Comparison of ENCODE assay signal across 13 cellular contexts in genomic region chr11:71588822-71589545, GRCh38. TPM values are rescaled to one million over a fixed set of nuclear protein-coding genes. Genes with fewer than 3 reads are reported as not detected.
DNase-seq lines count a peak whose midpoint lies in the region; TF ChIP-seq lines count a peak whose summit lies in the region.
"Not testable (repeated sequence)": the region's sequence is repeated elsewhere in the genome, so short reads cannot be mapped to it uniquely, and the experiment has no call there.
"Had no signal": no experiment of that assay in that cellular context is flagged by ENCODE, and none has a peak within 500 bp of the region (broad histone marks: within the 10 kb centered on the region; RNA-seq: fewer than 3 reads in every experiment).

No MANE protein-coding gene starts in this region.

- peak; percentile 37 for TF ChIP-seq CTCF in GM10248 (IDR thresholded peaks at IDR 0.05; ENCODE audit: control extremely low read depth, extremely low read depth, low read depth, missing control alignments)
- TF ChIP-seq CTCF in LNCaP clone FGC (IDR thresholded peaks at IDR 0.05; ENCODE audit: control insufficient read depth, extremely low read depth, insufficient read depth), result 0 out of 2 replicates have a peak, but pooled peaks have one; percentile 17

- H3K4me3 Mint-ChIP-seq in activated naive CD8-positive, alpha-beta T cell treated with anti-CD3 and anti-CD28 coated beads for 36 hours, result not testable (repeated sequence)

- POLR2A ChIA-PET in GM10248 (lab: Yijun Ruan, JAX), result not testable (repeated sequence)

- not testable (repeated sequence) for DNase-seq in GM10248 (ENCODE audit: extremely low spot score); LNCaP clone FGC (ENCODE audit: low read depth)
- DNase-seq in SW 1271 (lab: John Stamatoyannopoulos, UW), result peak; percentile 22 to 25
- peak; percentile 64 for DNase-seq in activated CD8-positive, alpha-beta memory T cell treated with anti-CD3 and anti-CD28 coated beads for 24 hours
- peak; percentile 74 for DNase-seq in activated naive CD8-positive, alpha-beta T cell treated with anti-CD3 and anti-CD28 coated beads for 36 hours
- DNase-seq in iPS DF 4.7 (ENCODE audit: extremely low read depth, low spot score), result peak; percentile 22
- peak; percentile 38 to 43 for DNase-seq in stimulated activated CD4-positive, alpha-beta T cell treated with anti-CD3 and anti-CD28 coated beads, Interleukin-15, amount 100 ng/mL, for 48 hours (ENCODE audit: low read depth in 2 of 2)
- peak; percentile 10 to 58 for DNase-seq in stimulated activated CD8-positive, alpha-beta memory T cell treated with anti-CD3 and anti-CD28 coated beads, Interleukin-7, amount 100 ng/mL, for 48 hours (ENCODE audit: extremely low read depth in 1 of 2, low read depth in 1 of 2)

- H3K4me1 Mint-ChIP-seq in activated naive CD8-positive, alpha-beta T cell treated with anti-CD3 and anti-CD28 coated beads for 36 hours, result not testable (repeated sequence)

- peaks cover 13% of the 10 kb centered on the region for H3K27me3 Mint-ChIP-seq in activated naive CD8-positive, alpha-beta T cell treated with anti-CD3 and anti-CD28 coated beads for 36 hours

- H3K27ac Mint-ChIP-seq in activated naive CD8-positive, alpha-beta T cell treated with anti-CD3 and anti-CD28 coated beads for 36 hours, result not testable (repeated sequence)

- not testable (repeated sequence) for H3K4me3 ChIP-seq in LNCaP clone FGC (ENCODE audit: low read depth, low read length)

- CTCF ChIA-PET in GM10248 (lab: Yijun Ruan, JAX), result interaction anchor here (1.4 to 1.5 kb wide), 2 partner anchors 9 to 13 kb away, joined by 4 to 9 read pairs; no protein-coding TSS in a partner anchor

- not testable (repeated sequence) for H3K36me3 Mint-ChIP-seq in activated naive CD8-positive, alpha-beta T cell treated with anti-CD3 and anti-CD28 coated beads for 36 hours

- H3K9me3 Mint-ChIP-seq in activated naive CD8-positive, alpha-beta T cell treated with anti-CD3 and anti-CD28 coated beads for 36 hours, result not testable (repeated sequence)

RNA-seq across cellular contexts. Expression of gene KRTAP5-11, which starts 6.3 kb away (rescaled TPM):
- total RNA-seq in activated naive CD8-positive, alpha-beta T cell treated with anti-CD3 and anti-CD28 coated beads for 36 hours, result not detected
- total RNA-seq: dermis microvascular lymphatic vessel endothelial cell; natural killer cell; right atrium auricular region; T-helper 2 cell treated with Interferon-gamma antibody and Interleukin-4, amounts not matched to agents 100 ng/mL and 5 ng/mL, for 36 hours; urinary bladder had no signal

RNA-seq across cellular contexts. Expression of gene KRTAP5-10, which starts 23.6 kb away (rescaled TPM):
- total RNA-seq in activated naive CD8-positive, alpha-beta T cell treated with anti-CD3 and anti-CD28 coated beads for 36 hours, result not detected
- total RNA-seq: dermis microvascular lymphatic vessel endothelial cell; natural killer cell; right atrium auricular region; T-helper 2 cell treated with Interferon-gamma antibody and Interleukin-4, amounts not matched to agents 100 ng/mL and 5 ng/mL, for 36 hours; urinary bladder had no signal

RNA-seq across cellular contexts. Expression of gene KRTAP5-9, which starts 40.8 kb away (rescaled TPM):
- total RNA-seq in activated naive CD8-positive, alpha-beta T cell treated with anti-CD3 and anti-CD28 coated beads for 36 hours, result not detected
- total RNA-seq: dermis microvascular lymphatic vessel endothelial cell, right atrium auricular region, urinary bladder had no signal

RNA-seq across cellular contexts. Expression of gene KRTAP5-8, which starts 51.2 kb away (rescaled TPM):
- not detected for total RNA-seq in activated naive CD8-positive, alpha-beta T cell treated with anti-CD3 and anti-CD28 coated beads for 36 hours
- total RNA-seq: dermis microvascular lymphatic vessel endothelial cell; natural killer cell; right atrium auricular region; T-helper 2 cell treated with Interferon-gamma antibody and Interleukin-4, amounts not matched to agents 100 ng/mL and 5 ng/mL, for 36 hours; urinary bladder had no signal
